Comparison of ENCODE assay signal across 17 cellular contexts in the genomic region with DNA sequence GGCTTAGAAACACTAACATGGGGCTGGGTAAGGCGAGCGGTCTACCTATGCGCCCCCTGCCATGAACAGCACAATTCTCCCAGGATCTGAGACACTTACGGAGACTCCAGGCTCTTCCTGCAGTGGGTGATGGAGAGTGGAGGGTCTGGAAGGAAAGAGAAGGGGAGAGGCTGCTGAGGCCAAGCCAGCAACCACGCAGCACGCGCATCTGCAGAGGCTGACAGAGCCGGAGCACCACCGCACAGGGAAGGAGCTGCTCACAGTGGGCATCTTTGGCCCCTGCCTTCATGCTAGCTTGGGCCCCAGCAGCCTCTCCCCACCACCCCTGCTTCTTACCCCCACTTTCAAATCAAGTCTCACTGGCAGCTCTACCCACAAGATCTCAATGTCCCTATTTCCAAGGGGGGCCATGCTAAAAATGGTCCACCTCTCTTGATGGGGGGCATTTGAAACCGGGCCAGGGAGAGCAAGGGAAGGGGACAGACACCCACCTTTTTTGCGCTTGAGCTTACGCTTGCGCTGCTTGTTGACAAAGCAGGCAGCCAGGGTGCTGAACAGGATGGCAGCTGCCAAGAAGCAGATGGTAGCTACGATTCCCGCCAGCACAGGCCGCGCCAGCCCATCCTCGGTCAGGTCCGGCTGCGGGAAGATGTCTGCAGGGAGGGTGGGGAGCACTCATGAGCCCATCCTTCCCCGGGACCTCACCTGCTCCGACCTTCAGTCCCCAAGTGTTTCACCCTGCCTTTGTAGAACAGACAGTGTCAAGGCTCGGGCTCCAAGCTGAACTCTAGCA. TPM values are rescaled to one million over a fixed set of nuclear protein-coding genes. Genes with fewer than 3 reads are reported as not detected.
DNase-seq lines count a peak whose midpoint lies in the region; ATAC-seq and TF ChIP-seq lines count a peak whose summit lies in the region.
"Had no signal": no experiment of that assay in that cellular context is flagged by ENCODE, and none has a peak within 500 bp of the region (broad histone marks: within the 10 kb centered on the region; RNA-seq: fewer than 3 reads in every experiment).

No MANE protein-coding gene starts in this region.

- TF ChIP-seq CTCF in Peyer's patch (IDR thresholded peaks at IDR 0.05): no peak

- no peak overlapping the region for H3K9ac ChIP-seq in BLaER1

- ATAC-seq in GM21717 (IDR thresholded peaks at IDR 0.05; ENCODE audit: unreplicated experiment) (no peak), GM21723 (IDR thresholded peaks at IDR 0.05; ENCODE audit: unreplicated experiment) (no peak)
- ATAC-seq: HepG2, Panc1 had no signal

- H3K36me3 ChIP-seq in BLaER1: no peaks in the 10 kb centered on the region
- no peaks in the 10 kb centered on the region for H3K36me3 ChIP-seq in Peyer's patch

- peaks cover 51% of the 10 kb centered on the region for H3K4me1 ChIP-seq in BLaER1
- peaks cover 0 to 3% (median 0%) of the 10 kb centered on the region in 4 donors for H3K4me1 ChIP-seq in Peyer's patch

- DNase-seq in G401 (ENCODE audit: low spot score): peak; percentile 93
- DNase-seq in NCI-H524 (lab: John Stamatoyannopoulos, UW): peak; percentile 34 to 75
- DNase-seq in cerebellum (ENCODE audit: low spot score): peak; percentile 91
- no peak for DNase-seq in Peyer's patch
- DNase-seq: CD8-positive, alpha-beta memory T cell; DMS79 treated with DMSO at 0.1 percent for 48 hours; Karpas-422; NCI-H1436; NCI-H1930; NCI-H69; SIG-M5 had no signal

- TF ChIP-seq POLR2A in Peyer's patch (IDR thresholded peaks at IDR 0.05): no peak

- H3K4me3 ChIP-seq in BLaER1 (no peak overlapping the region), Peyer's patch (no peak overlapping the region)
- H3K4me3 ChIP-seq: SK-N-MC had no signal

- no peaks in the 10 kb centered on the region for H3K27me3 ChIP-seq in BLaER1
- no peaks in the 10 kb centered on the region for H3K27me3 ChIP-seq in Peyer's patch

- no peaks in the 10 kb centered on the region; the same call in 1 of the 2 replicates for H4K20me1 ChIP-seq in BLaER1

- H3K27ac ChIP-seq in BLaER1 (no peak overlapping the region), Peyer's patch (no peak overlapping the region)
- H3K27ac ChIP-seq: SK-N-MC had no signal

- H3K9me3 ChIP-seq in BLaER1: no peaks in the 10 kb centered on the region
- no peaks in the 10 kb centered on the region for H3K9me3 ChIP-seq in Peyer's patch

- in situ Hi-C loops in G401 (cut with HindIII; ENCODE audit: low sequenced_read_pairs): no loop called here

- H3K4me2 ChIP-seq in BLaER1: peak overlapping the region; percentile 64; the same call in 1 of the 2 replicates

RNA-seq across cellular contexts. Expression of gene IGSF9B, which starts 34.5 kb away (rescaled TPM):
- total RNA-seq in G401 (2014; rRNA removed; shearing (Covaris generic)): 0.51 and 0.74 TPM in 2 replicates
- total RNA-seq in cerebellum: 47.9 TPM
- total RNA-seq in Peyer's patch: 10 to 100 TPM in 1 of 4 donors, 1 to 10 TPM in 3; 1.1 to 22.3 (median 5.0) TPM
- total RNA-seq: HepG2 had no signal

Comparison
In these comparisons a context has a peak if more than half of its experiments do, and no peak if none do; other contexts are left out.
1. DNase-seq: peak in G401 (single experiment), NCI-H524 (2 of 2) and cerebellum (single experiment); none in Peyer's patch (0 of 3).